Comparison of ENCODE assay signal across 23 cellular contexts in genomic region chrX:85517994-85518718, GRCh38.
DNase-seq lines count a peak whose midpoint lies in the region; ATAC-seq, FAIRE-seq and TF ChIP-seq lines count a peak whose summit lies in the region.
"Had no signal": no experiment of that assay in that cellular context is flagged by ENCODE, and none has a peak within 500 bp of the region (broad histone marks: within the 10 kb centered on the region; RNA-seq: fewer than 3 reads in every experiment).

No MANE protein-coding gene starts in this region.

- H3K36me3 Mint-ChIP-seq in CD8-positive, alpha-beta T cell: no peaks in the 10 kb centered on the region
- H3K36me3 Mint-ChIP-seq: CD4-positive, CD25-positive, alpha-beta regulatory T cell; CD8-positive, alpha-beta memory T cell had no signal

- H3K9me3 Mint-ChIP-seq in CD8-positive, alpha-beta T cell: no peaks in the 10 kb centered on the region
- H3K9me3 Mint-ChIP-seq: CD8-positive, alpha-beta memory T cell had no signal

- H3K36me3 ChIP-seq in mucosa of descending colon (ENCODE audit: low read depth): no peaks in the 10 kb centered on the region
- H3K36me3 ChIP-seq in transverse colon: no peaks in the 10 kb centered on the region
- H3K36me3 ChIP-seq in CD8-positive, alpha-beta T cell (ENCODE audit: insufficient read depth, low read length): no peaks in the 10 kb centered on the region
- H3K36me3 ChIP-seq in prostate gland: no peaks in the 10 kb centered on the region
- H3K36me3 ChIP-seq: BLaER1 had no signal

- TF ChIP-seq CTCF in mucosa of descending colon (IDR thresholded peaks at IDR 0.05): no peak
- no peak for TF ChIP-seq CTCF in transverse colon (IDR thresholded peaks at IDR 0.05)
- no peak for TF ChIP-seq CTCF in CD8-positive, alpha-beta T cell (IDR thresholded peaks at IDR 0.05)
- no peak for TF ChIP-seq CTCF in prostate gland (IDR thresholded peaks at IDR 0.05)

- H3K27me3 Mint-ChIP-seq in CD8-positive, alpha-beta T cell (ENCODE audit: low read depth): no peaks in the 10 kb centered on the region
- H3K27me3 Mint-ChIP-seq: B cell; CD4-positive, CD25-positive, alpha-beta regulatory T cell; CD8-positive, alpha-beta memory T cell had no signal

- POLR2A ChIA-PET in CD8-positive, alpha-beta T cell (lab: Charles Lee): no interaction called here

- H3K4me1 Mint-ChIP-seq in CD8-positive, alpha-beta T cell (ENCODE audit: low read depth): no peaks in the 10 kb centered on the region
- H3K4me1 Mint-ChIP-seq: B cell; CD4-positive, CD25-positive, alpha-beta regulatory T cell; CD8-positive, alpha-beta memory T cell; H9 had no signal

- H3K9me3 ChIP-seq in mucosa of descending colon (no peaks in the 10 kb centered on the region), transverse colon (no peaks in the 10 kb centered on the region), prostate gland (no peaks in the 10 kb centered on the region)
- H3K9me3 ChIP-seq in CD8-positive, alpha-beta T cell (ENCODE audit: low read length): no peaks in the 10 kb centered on the region
- H3K9me3 ChIP-seq: A549, BLaER1 had no signal

- TF ChIP-seq POLR2A in transverse colon (IDR thresholded peaks at IDR 0.05) (no peak), prostate gland (IDR thresholded peaks at IDR 0.05) (no peak)

- in situ Hi-C loops in transverse colon (cut with MboI; ENCODE audit: low pct_ligation_motif_present in 1 of 4, low pct_unique_long_range_greater_than_20kb in 1 of 4, low sequenced_read_pairs in 3 of 4): no loop called here

- H3K27ac Mint-ChIP-seq in CD8-positive, alpha-beta T cell: no peak overlapping the region
- H3K27ac Mint-ChIP-seq: B cell; CD8-positive, alpha-beta memory T cell; H9 had no signal

- intact Hi-C loops in mucosa of descending colon (cut with DNase I, micrococcal nuclease) (loop anchor here in 1 of 2 donors (10.0 kb wide), 1 partner anchor 143 kb away; the partner anchor contains the start of gene POF1B), transverse colon (cut with DNase I; ENCODE audit: low total_unique reads) (no loop called here), prostate gland (cut with DNase I) (no loop called here)
- intact Hi-C loops in CD8-positive, alpha-beta T cell (cut with DNase I, micrococcal nuclease): loop anchor here in 1 of 2 experiments (10.0 kb wide), 1 partner anchor 57 kb away; no protein-coding TSS in a partner anchor

- peak; percentile 53 for ATAC-seq in esophagus mucosa
- ATAC-seq in mucosa of descending colon: peak; percentile 84
- no peak for ATAC-seq in CD8-positive, alpha-beta T cell
- ATAC-seq: A549, GM12878, HCT116 had no signal

- DNase-seq in mucosa of descending colon (peak in 1 of 3 donors; percentile 16), transverse colon (peak; percentile 11), NCI-H2196 (lab: John Stamatoyannopoulos, UW; ENCODE audit: unreplicated experiment) (no peak), prostate gland (ENCODE audit: low spot score) (no peak)
- no peak for DNase-seq in CD8-positive, alpha-beta T cell
- DNase-seq: 8988T; CD4-positive, CD25-positive, alpha-beta regulatory T cell; CD8-positive, alpha-beta memory T cell; DMS 273 treated with DMSO at 0.1 percent for 48 hours; DMS79; EL; GDM1; GM23248; H9 had no signal

- no peak for TF ChIP-seq EP300 in transverse colon (IDR thresholded peaks at IDR 0.05; ENCODE audit: low read depth)

- CTCF ChIA-PET in CD8-positive, alpha-beta T cell (lab: Charles Lee): no interaction called here

- H3K27ac ChIP-seq in transverse colon: peak overlapping the region in 1 of 4 donors; percentile 28
- no peak overlapping the region for H3K27ac ChIP-seq in CD8-positive, alpha-beta T cell (ENCODE audit: low read depth, low read length)
- H3K27ac ChIP-seq in prostate gland: no peak overlapping the region
- H3K27ac ChIP-seq: A549, BLaER1, C4-2B, GM23248 had no signal

- H3K4me3 ChIP-seq in mucosa of descending colon (no peak overlapping the region), transverse colon (no peak overlapping the region), prostate gland (no peak overlapping the region)
- H3K4me3 ChIP-seq in CD8-positive, alpha-beta T cell (ENCODE audit: low read depth, low read length): no peak overlapping the region
- H3K4me3 ChIP-seq: A549, BLaER1, GM12878, GM23248 had no signal

- peak; percentile 90 for FAIRE-seq in colon (lab: Jason Lieb, UNC)
- FAIRE-seq: D721Med, GM12878 had no signal

- no peak overlapping the region for H3K4me3 Mint-ChIP-seq in CD8-positive, alpha-beta T cell
- H3K4me3 Mint-ChIP-seq: B cell; CD4-positive, CD25-positive, alpha-beta regulatory T cell; CD8-positive, alpha-beta memory T cell; H9 had no signal

- H3K27me3 ChIP-seq in transverse colon (no peaks in the 10 kb centered on the region), prostate gland (replicated peaks; ENCODE audit: insufficient read depth) (no peaks in the 10 kb centered on the region)
- no peaks in the 10 kb centered on the region for H3K27me3 ChIP-seq in CD8-positive, alpha-beta T cell (ENCODE audit: insufficient read depth, low read length)

- no peaks in the 10 kb centered on the region for H3K4me1 ChIP-seq in mucosa of descending colon (ENCODE audit: low read depth)
- no peaks in the 10 kb centered on the region for H3K4me1 ChIP-seq in transverse colon
- no peaks in the 10 kb centered on the region for H3K4me1 ChIP-seq in CD8-positive, alpha-beta T cell (ENCODE audit: insufficient read depth, low read length)
- H3K4me1 ChIP-seq in prostate gland (replicated peaks): no peaks in the 10 kb centered on the region
- H3K4me1 ChIP-seq: A549, BLaER1 had no signal

- WGBS in transverse colon (ENCODE audit: low coverage in 1 of 2), 2 donors: 50 to 51% methylated on average over 1 to 2 of the region's 2 CpGs
- 23% methylated on average over 2 of the region's 2 CpGs for WGBS in prostate gland
